In the genomic region with DNA sequence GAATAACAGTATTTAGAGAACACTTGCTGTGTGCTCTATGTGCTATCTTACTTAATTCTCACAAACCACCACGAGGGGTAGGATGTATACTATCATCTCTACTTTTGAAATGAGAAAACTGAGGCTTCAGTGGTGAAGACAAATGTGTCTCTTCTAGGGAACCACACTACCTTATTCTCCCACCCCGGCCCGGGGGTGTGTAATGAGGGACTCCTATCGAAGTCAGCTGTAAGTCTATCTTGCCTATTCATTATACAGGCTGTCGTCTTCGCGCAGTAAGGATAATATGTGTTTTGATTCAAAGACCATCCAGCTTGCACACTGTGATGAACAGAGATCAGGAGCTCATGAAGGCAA, we compare ENCODE assay signal across 8 cellular contexts. TPM values are rescaled to one million over a fixed set of nuclear protein-coding genes. Genes with fewer than 3 reads are reported as not detected.
DNase-seq lines count a peak whose midpoint lies in the region; ATAC-seq and TF ChIP-seq lines count a peak whose summit lies in the region.

No MANE protein-coding gene starts in this region.

- ATAC-seq in HG03342 (IDR thresholded peaks at IDR 0.05; ENCODE audit: unreplicated experiment) = no peak

- no peak for TF ChIP-seq POLR2A in spleen (IDR thresholded peaks at IDR 0.05)

- peak; percentile 55 for DNase-seq in GM20000 (ENCODE audit: low spot score)
- DNase-seq in fibroblast of the aortic adventitia (ENCODE audit: low read depth) = no peak
- DNase-seq in spleen = peak; percentile 76
- DNase-seq in D341Med (ENCODE audit: low spot score) = no peak
- no peak for DNase-seq in islet precursor cell

- H3K4me1 ChIP-seq in ACC112 (ENCODE audit: control insufficient read depth, insufficient read depth, low read length, unreplicated experiment) (peaks cover 22% of the 10 kb centered on the region), spleen (peaks cover 14 to 68% (median 46%) of the 10 kb centered on the region in 6 donors)

- H3K36me3 ChIP-seq in ACC112 (ENCODE audit: insufficient read depth, low read length) = peaks cover 12% of the 10 kb centered on the region; the same call in 1 of the 2 replicates
- H3K36me3 ChIP-seq in spleen = peaks cover 0 to 24% (median 14%) of the 10 kb centered on the region in 6 donors

- intact Hi-C loops in spleen (cut with DNase I; ENCODE audit: low total_unique reads) = no loop called here

- H3K27ac ChIP-seq in ACC112 (ENCODE audit: low read depth, low read length) = no peak overlapping the region
- peak overlapping the region in 6 of 8 donors; percentile 26 to 93 (median 92) for H3K27ac ChIP-seq in spleen

- TF ChIP-seq CTCF in GM20000 (IDR thresholded peaks at IDR 0.05; ENCODE audit: extremely low read depth, missing control alignments) (no peak), WI38 (IDR thresholded peaks at IDR 0.05; ENCODE audit: low read depth, low read length) (no peak), fibroblast of the aortic adventitia (IDR thresholded peaks at IDR 0.05; ENCODE audit: insufficient read depth, low read length) (no peak), spleen (IDR thresholded peaks at IDR 0.05 in 8 of 11, conservative IDR thresholded peaks at IDR 0.05 in 3 of 11) (no peak)

- 20 to 27% (median 25%) methylated on average over 7 of the region's 7 CpGs for WGBS in spleen, 5 donors

- H3K27me3 ChIP-seq in ACC112 (ENCODE audit: insufficient read depth, low read length) (no peaks in the 10 kb centered on the region), spleen (replicated peaks in 1 of 7) (no peaks in the 10 kb centered on the region)

- H3K4me3 ChIP-seq in ACC112 (ENCODE audit: low read depth, low read length) (peak overlapping the region; percentile 95), WI38 (ENCODE audit: low read depth, low read length) (peak overlapping the region; percentile 85), fibroblast of the aortic adventitia (ENCODE audit: low read depth, low read length) (peak overlapping the region; percentile 94), spleen (peak overlapping the region; percentile 83 to 100 (median 92))

- H3K79me2 ChIP-seq in ACC112 (ENCODE audit: control insufficient read depth, insufficient read depth, low read length, unreplicated experiment) = peaks cover 56% of the 10 kb centered on the region

- H3K9me3 ChIP-seq in spleen = no peaks in the 10 kb centered on the region

- H2AFZ ChIP-seq in ACC112 (ENCODE audit: low read length, unreplicated experiment) = no peak overlapping the region

RNA-seq across cellular contexts. Expression of a gene that starts 1.1 kb away (rescaled TPM):
- total RNA-seq in fibroblast of the aortic adventitia (ENCODE audit: low replicate concordance) = 25.6 and 46.7 TPM in 2 replicates
- 10 to 100 TPM; 21.1 to 30.5 (median 25.0) TPM for total RNA-seq in spleen
- polyA plus RNA-seq in spleen = 10 to 100 TPM; 10.2 to 20.3 (median 12.2) TPM

RNA-seq across cellular contexts. Expression of a gene that starts 1.3 kb away (rescaled TPM):
- 8.6 and 16.5 TPM in 2 replicates for total RNA-seq in fibroblast of the aortic adventitia (ENCODE audit: low replicate concordance)
- total RNA-seq in spleen = 1 to 10 TPM; 1.8 to 4.3 (median 2.6) TPM
- polyA plus RNA-seq in spleen = 1 to 10 TPM; 1.0 to 1.7 (median 1.2) TPM

Comparison
In these comparisons a context has a peak if more than half of its experiments do, and no peak if none do; other contexts are left out.
1. DNase-seq: peak in GM20000 (single experiment) and spleen (single experiment); none in fibroblast of the aortic adventitia (single experiment), D341Med (single experiment) and islet precursor cell (single experiment).
2. Peak in every context shown above with its lines, with median percentiles within 50 percentile points of each other: H3K4me3 ChIP-seq.